In genomic region chr10:78972947-78973900, GRCh38 we compare ENCODE assay signal across 8 cellular contexts.
DNase-seq lines count a peak whose midpoint lies in the region; ATAC-seq, FAIRE-seq and TF ChIP-seq lines count a peak whose summit lies in the region.

No MANE protein-coding gene starts in this region.

- DNase-seq in GM12891 (ENCODE audit: insufficient read length, low spot score) (peak; percentile 95), NCI-H1417 (lab: John Stamatoyannopoulos, UW) (peak; percentile 64 to 93 (median 93)), T follicular helper cell (ENCODE audit: low read depth) (peak; percentile 42), amniotic stem cell (lab: John Stamatoyannopoulos, UW) (peak; percentile 71), heart right ventricle (peak; percentile 83 to 88), posterior cingulate gyrus (peak; percentile 71 to 97 (median 81)), transverse colon (peak; percentile 79)

- H3K4me3 ChIP-seq in heart right ventricle (peak overlapping the region; percentile 15 to 60 (median 55)), transverse colon (peak overlapping the region; percentile 30 to 56 (median 48))

- TF ChIP-seq CTCF in heart right ventricle (IDR thresholded peaks at IDR 0.05), result no peak
- TF ChIP-seq CTCF in transverse colon (IDR thresholded peaks at IDR 0.05), result no peak

- in situ Hi-C loops in transverse colon (cut with MboI; ENCODE audit: low pct_ligation_motif_present in 1 of 4, low pct_unique_long_range_greater_than_20kb in 1 of 4, low sequenced_read_pairs in 3 of 4), result no loop called here

- no peak for TF ChIP-seq POLR2A in GM12891 (IDR thresholded peaks at IDR 0.05; ENCODE audit: low read depth, low read length)
- TF ChIP-seq POLR2A in transverse colon (IDR thresholded peaks at IDR 0.05), result peak; percentile 38

- WGBS in heart right ventricle, 2 donors, result 3 to 4% methylated on average over 37 to 48 of the region's 49 CpGs
- WGBS in transverse colon (ENCODE audit: low coverage in 1 of 2), 2 donors, result 15 to 32% methylated on average over 5 to 38 of the region's 49 CpGs

- no peak for FAIRE-seq in GM12891 (lab: Jason Lieb, UNC)

- intact Hi-C loops in heart right ventricle (cut with DNase I), result loop anchor here in 9 of 10 donors (1.0 to 10.0 kb wide), 7 partner anchors 92 to 224 kb away; partner anchors contain the start of gene ZMIZ1 (in 5 of the 9)
- intact Hi-C loops in posterior cingulate gyrus (cut with DNase I), result loop anchor here (2.0 to 10.0 kb wide), 2 partner anchors 58 to 668 kb away; no protein-coding TSS in a partner anchor
- intact Hi-C loops in transverse colon (cut with DNase I; ENCODE audit: low total_unique reads), result loop anchor here (2.0 kb wide), 1 partner anchor 96 kb away; the partner anchor contains the start of gene ZMIZ1

- H3K27me3 ChIP-seq in heart right ventricle (no peaks in the 10 kb centered on the region), transverse colon (no peaks in the 10 kb centered on the region)

- H3K9me3 ChIP-seq in heart right ventricle (no peaks in the 10 kb centered on the region), transverse colon (no peaks in the 10 kb centered on the region)

- peak; percentile 55 for TF ChIP-seq EP300 in transverse colon (IDR thresholded peaks at IDR 0.05; ENCODE audit: low read depth)

- H3K4me1 ChIP-seq in heart right ventricle (peaks cover 12 to 45% (median 31%) of the 10 kb centered on the region in 9 donors), transverse colon (peaks cover 22 to 29% (median 25%) of the 10 kb centered on the region in 4 donors)

- no peaks in the 10 kb centered on the region for H3K36me3 ChIP-seq in heart right ventricle
- no peaks in the 10 kb centered on the region for H3K36me3 ChIP-seq in transverse colon

- peak; percentile 87 for ATAC-seq in HG02798 (IDR thresholded peaks at IDR 0.05; ENCODE audit: poor library complexity, unreplicated experiment)
- ATAC-seq in heart right ventricle, result peak; percentile 64 to 82 (median 75)

- peak overlapping the region; percentile 94 to 99 (median 96) for H3K27ac ChIP-seq in heart right ventricle
- H3K27ac ChIP-seq in transverse colon, result peak overlapping the region; percentile 92 to 95 (median 94)

TF ChIP-seq in GM12891, 5 proteins besides CTCF, POLR2A, EP300 and RAD21:
- TF ChIP-seq POU2F2 (IDR thresholded peaks at IDR 0.05; ENCODE audit: low read depth, low read length) (peak; percentile 71; the same call in 1 of the 2 replicates), POLR2AphosphoS5 (IDR thresholded peaks at IDR 0.05; ENCODE audit: low read depth, low read length) (no peak), SPI1 (IDR thresholded peaks at IDR 0.05; ENCODE audit: low read depth, low read length) (0 out of 2 replicates have a peak, but pooled peaks have one; percentile 17)

Comparison
In these comparisons a context has a peak if more than half of its experiments do, and no peak if none do; other contexts are left out.
1. Peak in every context shown above with its lines: DNase-seq, ATAC-seq, H3K4me3 ChIP-seq and H3K27ac ChIP-seq.
2. DNase-seq: peak in every context shown above with its lines; median percentile 95 in GM12891; 93 in NCI-H1417; 86 in heart right ventricle; 81 in posterior cingulate gyrus; 79 in transverse colon; 71 in amniotic stem cell; 42 in T follicular helper cell.